In the genomic region with DNA sequence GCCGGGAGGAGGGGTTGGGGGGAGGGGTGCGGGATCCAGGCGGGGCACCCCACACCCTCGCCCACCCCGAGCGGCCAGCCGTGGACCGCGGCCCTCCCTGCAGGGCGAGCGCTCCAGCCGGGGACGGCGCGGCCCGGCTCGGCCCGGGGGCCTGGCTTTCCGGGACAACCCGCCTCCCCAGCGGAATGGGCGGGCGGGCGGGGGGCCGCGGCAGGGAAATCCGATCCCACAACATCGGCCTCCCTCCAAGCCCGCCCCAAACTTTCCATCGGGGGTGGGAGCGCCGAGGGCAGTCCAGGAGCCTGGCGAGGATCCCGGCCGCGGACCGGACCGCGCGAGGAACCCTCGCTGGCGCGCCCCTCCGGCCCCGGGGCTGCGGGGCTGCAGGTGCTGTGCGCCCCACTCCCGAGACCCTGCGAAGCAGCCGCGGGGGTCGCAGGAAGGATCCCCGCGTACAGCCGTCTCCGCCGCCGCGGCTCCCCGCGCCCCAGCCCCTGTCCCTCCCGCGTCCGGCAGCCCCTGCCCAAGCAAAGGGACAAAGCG, we compare ENCODE assay signal across 1 cellular context.
TF ChIP-seq lines count a peak whose summit lies in the region.

No MANE protein-coding gene starts in this region.

TF ChIP-seq in PFSK-1, 5 proteins besides CTCF, POLR2A, EP300 and RAD21 (continued from another document):
- TF ChIP-seq, protein P1, sequence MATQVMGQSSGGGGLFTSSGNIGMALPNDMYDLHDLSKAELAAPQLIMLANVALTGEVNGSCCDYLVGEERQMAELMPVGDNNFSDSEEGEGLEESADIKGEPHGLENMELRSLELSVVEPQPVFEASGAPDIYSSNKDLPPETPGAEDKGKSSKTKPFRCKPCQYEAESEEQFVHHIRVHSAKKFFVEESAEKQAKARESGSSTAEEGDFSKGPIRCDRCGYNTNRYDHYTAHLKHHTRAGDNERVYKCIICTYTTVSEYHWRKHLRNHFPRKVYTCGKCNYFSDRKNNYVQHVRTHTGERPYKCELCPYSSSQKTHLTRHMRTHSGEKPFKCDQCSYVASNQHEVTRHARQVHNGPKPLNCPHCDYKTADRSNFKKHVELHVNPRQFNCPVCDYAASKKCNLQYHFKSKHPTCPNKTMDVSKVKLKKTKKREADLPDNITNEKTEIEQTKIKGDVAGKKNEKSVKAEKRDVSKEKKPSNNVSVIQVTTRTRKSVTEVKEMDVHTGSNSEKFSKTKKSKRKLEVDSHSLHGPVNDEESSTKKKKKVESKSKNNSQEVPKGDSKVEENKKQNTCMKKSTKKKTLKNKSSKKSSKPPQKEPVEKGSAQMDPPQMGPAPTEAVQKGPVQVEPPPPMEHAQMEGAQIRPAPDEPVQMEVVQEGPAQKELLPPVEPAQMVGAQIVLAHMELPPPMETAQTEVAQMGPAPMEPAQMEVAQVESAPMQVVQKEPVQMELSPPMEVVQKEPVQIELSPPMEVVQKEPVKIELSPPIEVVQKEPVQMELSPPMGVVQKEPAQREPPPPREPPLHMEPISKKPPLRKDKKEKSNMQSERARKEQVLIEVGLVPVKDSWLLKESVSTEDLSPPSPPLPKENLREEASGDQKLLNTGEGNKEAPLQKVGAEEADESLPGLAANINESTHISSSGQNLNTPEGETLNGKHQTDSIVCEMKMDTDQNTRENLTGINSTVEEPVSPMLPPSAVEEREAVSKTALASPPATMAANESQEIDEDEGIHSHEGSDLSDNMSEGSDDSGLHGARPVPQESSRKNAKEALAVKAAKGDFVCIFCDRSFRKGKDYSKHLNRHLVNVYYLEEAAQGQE (IDR thresholded peaks at IDR 0.05; ENCODE audit: insufficient read depth in 1 of 2, low read depth in 2 of 2, low read length in 2 of 2), result no peak
- TF ChIP-seq TAF1 (IDR thresholded peaks at IDR 0.05; ENCODE audit: borderline replicate concordance, insufficient read depth, low read length) (peak; percentile 40; the same call in 1 of the 2 replicates), POLR2AphosphoS5 (IDR thresholded peaks at IDR 0.05; ENCODE audit: low read depth, low read length) (no peak)
